14 cellular contexts compared by ENCODE assay signal in genomic region chr2:218026676-218027425, GRCh38. TPM values are rescaled to one million over a fixed set of nuclear protein-coding genes. Genes with fewer than 3 reads are reported as not detected.
DNase-seq lines count a peak whose midpoint lies in the region; ATAC-seq and TF ChIP-seq lines count a peak whose summit lies in the region.
"Had no signal": no experiment of that assay in that cellular context is flagged by ENCODE, and none has a peak within 500 bp of the region (broad histone marks: within the 10 kb centered on the region; RNA-seq: fewer than 3 reads in every experiment).

No MANE protein-coding gene starts in this region.

- intact Hi-C loops in adrenal gland (cut with DNase I), result no loop called here
- intact Hi-C loops in upper lobe of right lung (cut with DNase I), result no loop called here

- DNase-seq in activated gamma-delta T cell treated with Interleukin-2 at 50 U/mL for 16 hours, result peak; percentile 2
- no peak for DNase-seq in activated gamma-delta T cell (lab: John Stamatoyannopoulos, UW)
- DNase-seq in adrenal gland, result peak in 5 of 7 donors; percentile 11 to 51 (median 33)
- DNase-seq in left lobe of liver (ENCODE audit: low spot score), result peak; percentile 59
- DNase-seq in upper lobe of right lung, result peak; percentile 83
- no peak for DNase-seq in epidermal melanocyte (ENCODE audit: insufficient read length, low spot score)
- DNase-seq in activated T-cell treated with anti-CD3 and anti-CD28 coated beads for 4 hours, result no peak
- DNase-seq: activated CD4-positive, CD25-positive, alpha-beta regulatory T cell; NCI-H187 treated with DMSO at 0.1 percent for 48 hours; NCI-H69 had no signal

- TF ChIP-seq CTCF in adrenal gland (IDR thresholded peaks at IDR 0.05) (no peak), upper lobe of right lung (IDR thresholded peaks at IDR 0.05) (no peak)

- 83 to 86% (median 86%) methylated on average over 17 of the region's 17 CpGs for WGBS in adrenal gland, 4 donors

- H3K36me3 ChIP-seq in adrenal gland (replicated peaks in 1 of 2) (no peaks in the 10 kb centered on the region), upper lobe of right lung (no peaks in the 10 kb centered on the region)

- no peak for TF ChIP-seq POLR2A in adrenal gland (IDR thresholded peaks at IDR 0.05)

- H3K9me3 ChIP-seq in adrenal gland (replicated peaks in 1 of 3) (no peaks in the 10 kb centered on the region), upper lobe of right lung (no peaks in the 10 kb centered on the region)

- H3K4me1 ChIP-seq in adrenal gland (replicated peaks in 1 of 2) (no peaks in the 10 kb centered on the region), upper lobe of right lung (no peaks in the 10 kb centered on the region)

- H3K4me3 ChIP-seq in adrenal gland (no peak overlapping the region), upper lobe of right lung (no peak overlapping the region)

- peak; percentile 58 for ATAC-seq in left lobe of liver
- ATAC-seq in upper lobe of right lung, result peak; percentile 50
- ATAC-seq in GM21528 (IDR thresholded peaks at IDR 0.05; ENCODE audit: low FRiP score, unreplicated experiment), result no peak

- H3K27me3 ChIP-seq in adrenal gland, result no peaks in the 10 kb centered on the region
- H3K27me3 ChIP-seq in upper lobe of right lung, result no peaks in the 10 kb centered on the region

- no peak overlapping the region for H3K27ac ChIP-seq in adrenal gland
- H3K27ac ChIP-seq in upper lobe of right lung, result no peak overlapping the region

RNA-seq across cellular contexts. Expression of gene TNS1, which starts 24.1 kb away (rescaled TPM):
- total RNA-seq in adrenal gland, result 100 to 1,000 TPM; 238 to 341 (median 304) TPM
- polyA plus RNA-seq in adrenal gland, result 100 to 1,000 TPM in 2 of 3 donors, 10 to 100 TPM in 1; 46.7 to 123 (median 122) TPM
- total RNA-seq in left lobe of liver, result 102 TPM
- total RNA-seq in upper lobe of right lung, result 669 TPM

RNA-seq across cellular contexts. Expression of gene RUFY4, which starts 42.2 kb away (rescaled TPM):
- total RNA-seq in adrenal gland (1 to 10 TPM in 1 of 8 donors, under 1 TPM in 4, not detected in 3; 0.14 to 1.9 (median 0.47) TPM), left lobe of liver (not detected), upper lobe of right lung (not detected)
- polyA plus RNA-seq in adrenal gland, result under 1 TPM; 0.09 to 0.98 (median 0.97) TPM
- total RNA-seq: epithelial cell of proximal tubule, kidney epithelial cell, RPMI7951 had no signal

Comparison
In these comparisons a context has a peak if more than half of its experiments do, and no peak if none do; other contexts are left out.
1. DNase-seq: peak in activated gamma-delta T cell treated with Interleukin-2 at 50 U/mL for 16 hours (single experiment), adrenal gland (5 of 7), left lobe of liver (single experiment) and upper lobe of right lung (single experiment); none in activated gamma-delta T cell (single experiment), epidermal melanocyte (single experiment) and activated T-cell treated with anti-CD3 and anti-CD28 coated beads for 4 hours (single experiment).